Comparison of ENCODE assay signal across 14 cellular contexts in genomic region chr17:74480290-74480689, GRCh38. TPM values are rescaled to one million over a fixed set of nuclear protein-coding genes. Genes with fewer than 3 reads are reported as not detected.
"Had no signal": no experiment of that assay in that cellular context is flagged by ENCODE, and none has a peak within 500 bp of the region (broad histone marks: within the 10 kb centered on the region; RNA-seq: fewer than 3 reads in every experiment).

No MANE protein-coding gene starts in this region.

- H3K4me3 ChIP-seq: breast epithelium, esophagus muscularis mucosa, right atrium auricular region, tibial nerve, vagina had no signal

- ATAC-seq: left colon had no signal

- DNase-seq: activated CD4-positive, CD25-positive, alpha-beta regulatory T cell treated with anti-CD3 and anti-CD28 coated beads, Interleukin-2, amount 50 U/mL, for 72 hours; activated effector memory CD4-positive, alpha-beta T cell treated with anti-CD3 and anti-CD28 coated beads, Interleukin-2, amount 50 U/mL, for 16 hours; left colon; naive B cell; nucleus accumbens; small intestine had no signal

- H3K27me3 Mint-ChIP-seq: naive B cell had no signal

- H3K27me3 ChIP-seq: right atrium auricular region, vagina had no signal

- H3K4me1 ChIP-seq: breast epithelium, esophagus muscularis mucosa, right atrium auricular region, vagina had no signal

- H3K27ac ChIP-seq: breast epithelium, esophagus muscularis mucosa, right atrium auricular region, vagina had no signal

- H3K9me3 ChIP-seq: vagina had no signal

- H3K36me3 ChIP-seq: breast epithelium, esophagus muscularis mucosa, right atrium auricular region, tibial nerve, vagina had no signal

RNA-seq across cellular contexts. Expression of gene CD300A, which starts 13.9 kb away (rescaled TPM):
- total RNA-seq: fibroblast of villous mesenchyme, lung microvascular endothelial cell had no signal

RNA-seq across cellular contexts. Expression of gene CD300LB, which starts 51.0 kb away (rescaled TPM):
- total RNA-seq: activated CD8-positive, alpha-beta memory T cell treated with anti-CD3 and anti-CD28 coated beads for 36 hours; fibroblast of villous mesenchyme; lung microvascular endothelial cell had no signal
